ENCODE assay signal across 17 cellular contexts in the genomic region with DNA sequence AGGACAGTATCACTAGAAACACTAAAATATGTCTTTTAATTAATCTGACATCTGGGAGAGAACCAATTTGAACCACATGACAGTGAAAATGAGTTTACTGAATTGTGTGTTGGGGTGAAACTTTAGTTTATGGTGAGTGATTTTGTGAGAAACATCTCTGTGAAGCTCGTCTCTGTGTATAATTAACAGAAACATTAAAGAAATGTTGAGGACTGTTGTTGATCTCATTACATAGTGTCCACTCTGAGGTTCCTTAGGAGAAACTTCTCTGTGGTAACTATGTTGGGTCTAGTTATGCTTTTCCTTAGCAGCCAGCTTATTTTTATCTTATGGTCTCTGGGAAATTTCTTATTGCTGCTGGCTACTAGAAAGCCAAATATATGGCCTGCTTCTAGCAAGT.
"Had no signal": no experiment of that assay in that cellular context is flagged by ENCODE, and none has a peak within 500 bp of the region (broad histone marks: within the 10 kb centered on the region; RNA-seq: fewer than 3 reads in every experiment).

No MANE protein-coding gene starts in this region.

- H3K36me3 ChIP-seq: cardiac muscle cell, left lung, pancreas, WERI-Rb-1 had no signal

- H3K9me3 ChIP-seq: esophagus muscularis mucosa, heart right ventricle, left lung, pancreas had no signal

- H3K27ac ChIP-seq: cardiac muscle cell, heart right ventricle, left lung, pancreas, WERI-Rb-1 had no signal

- ATAC-seq: left lung had no signal

- H3K27me3 ChIP-seq: cardiac muscle cell, esophagus muscularis mucosa, heart right ventricle, left lung, pancreas had no signal

- H3K4me3 ChIP-seq: cardiac muscle cell, esophagus muscularis mucosa, heart right ventricle, left lung, pancreas had no signal

- H3K4me1 ChIP-seq: left lung had no signal

- DNase-seq: activated CD4-positive, alpha-beta T cell treated with anti-CD3 and anti-CD28 coated beads, Interleukin-2, amount 50 U/mL, for 4 hours; activated gamma-delta T cell; dermis blood vessel endothelial cell; effector memory CD4-positive, alpha-beta T cell; heart right ventricle; left lung; midbrain; naive B cell; pancreas; stimulated activated CD8-positive, alpha-beta memory T cell treated with anti-CD3 and anti-CD28 coated beads, Interleukin-4, amount 100 ng/mL, for 48 hours; stimulated activated naive CD4-positive, alpha-beta T cell; SW 1271; T-helper 2 cell; trophoblast cell; WERI-Rb-1 had no signal
